ENCODE assay signal across 25 cellular contexts in genomic region chr7:29945259-29945809, GRCh38.
"Had no signal": no experiment of that assay in that cellular context is flagged by ENCODE, and none has a peak within 500 bp of the region (broad histone marks: within the 10 kb centered on the region; RNA-seq: fewer than 3 reads in every experiment).

No MANE protein-coding gene starts in this region.

- H3K27me3 ChIP-seq: body of pancreas, cardiac muscle cell, hepatocyte had no signal

- H3K4me1 ChIP-seq: body of pancreas had no signal

- H3K4me3 Mint-ChIP-seq: activated naive CD4-positive, alpha-beta T cell treated with anti-CD3 and anti-CD28 coated beads, Interleukin-2, amount 10 ng/mL, durations not matched to agents 7 days and 5 days; activated T-cell treated with anti-CD3 and anti-CD28 coated beads, Interleukin-2, amount 50 U/mL, for 72 hours; immature natural killer cell; stimulated activated memory B cell treated with anti-CD40 and anti-IgM and Interleukin-4, amounts not matched to agents 10 μg/mL and 1 μg/mL and 100 μg/mL, for 72 hours; T-cell; T-helper 2 cell treated with Interferon-gamma antibody and Interleukin-4, amounts not matched to agents 5 μg/mL and 100 μg/mL, for 36 hours; type B pancreatic cell had no signal

- H3K36me3 Mint-ChIP-seq: activated naive CD4-positive, alpha-beta T cell treated with anti-CD3 and anti-CD28 coated beads, Interleukin-2, amount 10 ng/mL, durations not matched to agents 7 days and 5 days; T-cell had no signal

- DNase-seq: activated CD4-positive, alpha-beta T cell treated with anti-CD3 and anti-CD28 coated beads for 4 hours; activated CD4-positive, alpha-beta T cell treated with anti-CD3 and anti-CD28 coated beads, Interleukin-2, amount 50 U/mL, for 48 hours; activated CD4-positive, CD25-positive, alpha-beta regulatory T cell; activated effector memory CD4-positive, alpha-beta T cell treated with anti-CD3 and anti-CD28 coated beads, Interleukin-2, amount 50 U/mL, for 16 hours; activated naive CD4-positive, alpha-beta T cell treated with anti-CD3 and anti-CD28 coated beads, Interleukin-2, amount 10 ng/mL, durations not matched to agents 7 days and 5 days; activated T-cell treated with anti-CD3 and anti-CD28 coated beads, Interleukin-2, amount 50 U/mL, for 72 hours; body of pancreas; cortex of kidney; foreskin melanocyte; glutamatergic neuron; immature natural killer cell; kidney glomerular epithelial cell; left ventricle myocardium inferior; midbrain; nucleus accumbens; small intestine; stimulated activated CD4-positive, alpha-beta T cell treated with anti-CD3 and anti-CD28 coated beads, Interleukin-15, amount 100 ng/mL, for 24 hours; T-cell had no signal

- H3K27me3 Mint-ChIP-seq: stimulated activated memory B cell treated with anti-CD40 and anti-IgM and Interleukin-4, amounts not matched to agents 10 μg/mL and 1 μg/mL and 100 μg/mL, for 72 hours; type B pancreatic cell had no signal

- H3K27ac ChIP-seq: body of pancreas, cardiac muscle cell, hepatocyte, left ventricle myocardium inferior, thoracic aorta had no signal

- H3K4me1 Mint-ChIP-seq: activated naive CD4-positive, alpha-beta T cell treated with anti-CD3 and anti-CD28 coated beads, Interleukin-2, amount 10 ng/mL, durations not matched to agents 7 days and 5 days; immature natural killer cell; stimulated activated memory B cell treated with anti-CD40 and anti-IgM and Interleukin-4, amounts not matched to agents 10 μg/mL and 1 μg/mL and 100 μg/mL, for 72 hours; T-cell had no signal

- ATAC-seq: activated T-cell treated with anti-CD3 and anti-CD28 coated beads, Interleukin-2, amount 50 U/mL, for 72 hours; body of pancreas; sciatic nerve; stimulated activated memory B cell treated with anti-CD40 and anti-IgM and Interleukin-4, amounts not matched to agents 10 μg/mL and 1 μg/mL and 100 μg/mL, for 72 hours; T-cell had no signal

- H3K9me3 Mint-ChIP-seq: activated naive CD4-positive, alpha-beta T cell treated with anti-CD3 and anti-CD28 coated beads, Interleukin-2, amount 10 ng/mL, durations not matched to agents 7 days and 5 days; activated T-cell treated with anti-CD3 and anti-CD28 coated beads, Interleukin-2, amount 50 U/mL, for 72 hours; immature natural killer cell; stimulated activated memory B cell treated with anti-CD40 and anti-IgM and Interleukin-4, amounts not matched to agents 10 μg/mL and 1 μg/mL and 100 μg/mL, for 72 hours; T-cell; T-helper 2 cell treated with Interferon-gamma antibody and Interleukin-4, amounts not matched to agents 5 μg/mL and 100 μg/mL, for 36 hours; type B pancreatic cell had no signal

- H3K4me3 ChIP-seq: body of pancreas, cardiac muscle cell, hepatocyte, left ventricle myocardium inferior, thoracic aorta had no signal

- H3K27ac Mint-ChIP-seq: activated naive CD4-positive, alpha-beta T cell treated with anti-CD3 and anti-CD28 coated beads, Interleukin-2, amount 10 ng/mL, durations not matched to agents 7 days and 5 days; activated T-cell treated with anti-CD3 and anti-CD28 coated beads, Interleukin-2, amount 50 U/mL, for 72 hours; T-cell; T-helper 2 cell treated with Interferon-gamma antibody and Interleukin-4, amounts not matched to agents 5 μg/mL and 100 μg/mL, for 36 hours; type B pancreatic cell had no signal

- H3K9me3 ChIP-seq: body of pancreas, left ventricle myocardium inferior, thoracic aorta had no signal
